In genomic region chr5:1101991-1102713, GRCh38 we compare ENCODE assay signal across 9 cellular contexts. TPM values are rescaled to one million over a fixed set of nuclear protein-coding genes. Genes with fewer than 3 reads are reported as not detected.
DNase-seq lines count a peak whose midpoint lies in the region; ATAC-seq and TF ChIP-seq lines count a peak whose summit lies in the region.
"Had no signal": no experiment of that assay in that cellular context is flagged by ENCODE, and none has a peak within 500 bp of the region (broad histone marks: within the 10 kb centered on the region; RNA-seq: fewer than 3 reads in every experiment).

No MANE protein-coding gene starts in this region.

- intact Hi-C loops in upper lobe of right lung (cut with DNase I), result no loop called here
- intact Hi-C loops in activated CD4-positive, alpha-beta memory T cell treated with anti-CD3 and anti-CD28 coated beads for 36 hours (cut with micrococcal nuclease), result no loop called here

- ATAC-seq in upper lobe of right lung (peak; percentile 34), GM19455 (IDR thresholded peaks at IDR 0.05; ENCODE audit: unreplicated experiment) (no peak)

- H3K4me1 Mint-ChIP-seq in activated CD4-positive, alpha-beta memory T cell treated with anti-CD3 and anti-CD28 coated beads for 36 hours (ENCODE audit: low read depth), result peaks cover 35% of the 10 kb centered on the region

- WGBS in mesodermal cell (ENCODE audit: insufficient coverage in 2 of 2), 2 experiments, result 22 to 34% methylated on average over 19 to 22 of the region's 22 CpGs

- CTCF ChIA-PET in activated CD4-positive, alpha-beta memory T cell treated with anti-CD3 and anti-CD28 coated beads for 36 hours (lab: Charles Lee), result no interaction called here

- H3K36me3 Mint-ChIP-seq in activated CD4-positive, alpha-beta memory T cell treated with anti-CD3 and anti-CD28 coated beads for 36 hours, result no peaks in the 10 kb centered on the region

- no peaks in the 10 kb centered on the region for H3K27me3 ChIP-seq in upper lobe of right lung

- POLR2A ChIA-PET in activated CD4-positive, alpha-beta memory T cell treated with anti-CD3 and anti-CD28 coated beads for 36 hours (lab: Charles Lee), result no interaction called here

- H3K9me3 Mint-ChIP-seq in activated CD4-positive, alpha-beta memory T cell treated with anti-CD3 and anti-CD28 coated beads for 36 hours, result no peaks in the 10 kb centered on the region

- no peaks in the 10 kb centered on the region for H3K27me3 Mint-ChIP-seq in activated CD4-positive, alpha-beta memory T cell treated with anti-CD3 and anti-CD28 coated beads for 36 hours

- H3K4me3 ChIP-seq in mesodermal cell (ENCODE audit: extremely low read depth, insufficient read depth, low read length, poor library complexity, severe bottlenecking) (no peak overlapping the region), upper lobe of right lung (no peak overlapping the region)

- no peak for TF ChIP-seq CTCF in upper lobe of right lung (IDR thresholded peaks at IDR 0.05)

- no peak overlapping the region for H3K27ac Mint-ChIP-seq in activated CD4-positive, alpha-beta memory T cell treated with anti-CD3 and anti-CD28 coated beads for 36 hours

- H3K4me1 ChIP-seq in mesodermal cell (ENCODE audit: control insufficient read depth, insufficient read depth, low read length, poor library complexity, severe bottlenecking), result peaks cover 56% of the 10 kb centered on the region
- H3K4me1 ChIP-seq in upper lobe of right lung, result peaks cover 55% of the 10 kb centered on the region

- peak overlapping the region; percentile 93 for H3K27ac ChIP-seq in mesodermal cell (ENCODE audit: low read depth, low read length, severe bottlenecking)
- no peak overlapping the region for H3K27ac ChIP-seq in upper lobe of right lung

- no peak overlapping the region for H3K4me3 Mint-ChIP-seq in activated CD4-positive, alpha-beta memory T cell treated with anti-CD3 and anti-CD28 coated beads for 36 hours

- DNase-seq in activated CD8-positive, alpha-beta memory T cell treated with anti-CD3 and anti-CD28 coated beads for 24 hours, result peak; percentile 70
- DNase-seq in activated CD8-positive, alpha-beta memory T cell treated with anti-CD3 and anti-CD28 coated beads, Interleukin-2, amount 50 U/mL, for 48 hours, result no peak
- peak; percentile 54 for DNase-seq in epidermal melanocyte (ENCODE audit: insufficient read length, low spot score)
- no peak for DNase-seq in upper lobe of right lung
- DNase-seq in SHP77 (lab: John Stamatoyannopoulos, UW), result no peak
- DNase-seq in activated CD4-positive, alpha-beta memory T cell treated with anti-CD3 and anti-CD28 coated beads for 36 hours, result no peak
- DNase-seq: MM.1S had no signal

- H3K9me3 ChIP-seq in mesodermal cell (ENCODE audit: control insufficient read depth, low read length) (no peaks in the 10 kb centered on the region), upper lobe of right lung (no peaks in the 10 kb centered on the region)

- H3K36me3 ChIP-seq in mesodermal cell (ENCODE audit: control insufficient read depth, insufficient read depth, low read length) (no peaks in the 10 kb centered on the region), upper lobe of right lung (no peaks in the 10 kb centered on the region)

RNA-seq across cellular contexts. Expression of gene SLC12A7, which starts 9.7 kb away (rescaled TPM):
- polyA plus RNA-seq in mesodermal cell (2013, experiment 1 of 2), result 29.5 TPM
- 27.8 TPM for polyA plus RNA-seq in mesodermal cell (2013, experiment 2 of 2)
- total RNA-seq in upper lobe of right lung, result 49.6 TPM
- 10 to 100 TPM; 10.1 to 10.8 TPM for total RNA-seq in activated CD4-positive, alpha-beta memory T cell treated with anti-CD3 and anti-CD28 coated beads for 36 hours

Comparison
In these comparisons a context has a peak if more than half of its experiments do, and no peak if none do; other contexts are left out.
1. DNase-seq: peak in activated CD8-positive, alpha-beta memory T cell treated with anti-CD3 and anti-CD28 coated beads for 24 hours (single experiment) and epidermal melanocyte (single experiment); none in activated CD8-positive, alpha-beta memory T cell treated with anti-CD3 and anti-CD28 coated beads, Interleukin-2, amount 50 U/mL, for 48 hours (single experiment), upper lobe of right lung (single experiment), SHP77 (0 of 2) and activated CD4-positive, alpha-beta memory T cell treated with anti-CD3 and anti-CD28 coated beads for 36 hours (single experiment).